ENCODE assay signal across 17 cellular contexts in the genomic region with DNA sequence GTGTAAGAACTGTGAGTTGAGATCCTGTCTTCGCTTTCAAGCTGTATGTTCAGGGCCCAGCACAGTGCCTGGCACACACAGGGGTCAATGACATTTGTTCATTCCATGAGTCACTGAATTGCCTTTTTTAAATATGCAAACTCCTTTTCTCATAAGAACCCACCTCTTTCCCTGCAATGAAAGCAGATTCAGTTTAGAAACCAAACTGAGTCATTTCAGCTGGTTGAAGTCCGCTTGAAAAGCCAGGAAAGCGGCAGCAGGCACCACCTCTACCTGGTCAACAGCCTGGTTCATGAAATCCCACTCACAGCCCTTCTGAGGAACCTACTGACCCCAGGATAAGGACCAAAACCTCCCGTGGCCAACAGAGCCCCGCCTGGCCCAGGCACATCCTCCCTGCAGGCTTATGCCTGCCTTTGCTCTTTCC. TPM values are rescaled to one million over a fixed set of nuclear protein-coding genes. Genes with fewer than 3 reads are reported as not detected.
DNase-seq lines count a peak whose midpoint lies in the region; ATAC-seq lines count a peak whose summit lies in the region.
"Had no signal": no experiment of that assay in that cellular context is flagged by ENCODE, and none has a peak within 500 bp of the region (broad histone marks: within the 10 kb centered on the region; RNA-seq: fewer than 3 reads in every experiment).

No MANE protein-coding gene starts in this region.

- H3K27ac Mint-ChIP-seq in activated T-cell treated with anti-CD3 and anti-CD28 coated beads, Interleukin-2, amount 50 U/mL, for 24 hours: peak overlapping the region; percentile 72
- peak overlapping the region; percentile 27 for H3K27ac Mint-ChIP-seq in T-helper 1 cell treated with Interleukin-12 subunit alpha and Interleukin-12 subunit beta and Interleukin-4 antibody, amounts not matched to agents 30 μg/mL and 1 μg/mL, for 36 hours

- DNase-seq in activated T-cell treated with anti-CD3 and anti-CD28 coated beads, Interleukin-2, amount 50 U/mL, for 24 hours: no peak
- DNase-seq in activated T-cell treated with anti-CD3 and anti-CD28 coated beads, Interleukin-2, amount 50 U/mL, for 1 hour: no peak
- DNase-seq in renal cortical epithelial cell (ENCODE audit: low read depth) (peak; percentile 13), D341Med (ENCODE audit: low spot score) (no peak)
- DNase-seq: Caco-2, DMS53, GM23248, NCI-H1436, NCI-H2029 treated with DMSO at 0.1 percent for 48 hours, NCI-H510A, RPMI8226 had no signal

- no peaks in the 10 kb centered on the region for H3K9me3 Mint-ChIP-seq in activated T-cell treated with anti-CD3 and anti-CD28 coated beads, Interleukin-2, amount 50 U/mL, for 24 hours
- no peaks in the 10 kb centered on the region for H3K9me3 Mint-ChIP-seq in T-helper 1 cell treated with Interleukin-12 subunit alpha and Interleukin-12 subunit beta and Interleukin-4 antibody, amounts not matched to agents 30 μg/mL and 1 μg/mL, for 36 hours

- H3K36me3 Mint-ChIP-seq in activated T-cell treated with anti-CD3 and anti-CD28 coated beads, Interleukin-2, amount 50 U/mL, for 24 hours (ENCODE audit: low read depth): no peaks in the 10 kb centered on the region
- no peaks in the 10 kb centered on the region for H3K36me3 Mint-ChIP-seq in T-helper 1 cell treated with Interleukin-12 subunit alpha and Interleukin-12 subunit beta and Interleukin-4 antibody, amounts not matched to agents 30 μg/mL and 1 μg/mL, for 36 hours (ENCODE audit: low read depth)
- H3K36me3 Mint-ChIP-seq: CD14-positive monocyte had no signal

- H3K4me3 Mint-ChIP-seq in activated T-cell treated with anti-CD3 and anti-CD28 coated beads, Interleukin-2, amount 50 U/mL, for 24 hours: no peak overlapping the region
- H3K4me3 Mint-ChIP-seq in T-helper 1 cell treated with Interleukin-12 subunit alpha and Interleukin-12 subunit beta and Interleukin-4 antibody, amounts not matched to agents 30 μg/mL and 1 μg/mL, for 36 hours: no peak overlapping the region
- H3K4me3 Mint-ChIP-seq: CD14-positive monocyte had no signal

- H3K4me1 Mint-ChIP-seq in activated T-cell treated with anti-CD3 and anti-CD28 coated beads, Interleukin-2, amount 50 U/mL, for 24 hours (ENCODE audit: low read depth): peaks cover 35% of the 10 kb centered on the region
- H3K4me1 Mint-ChIP-seq in T-helper 1 cell treated with Interleukin-12 subunit alpha and Interleukin-12 subunit beta and Interleukin-4 antibody, amounts not matched to agents 30 μg/mL and 1 μg/mL, for 36 hours (ENCODE audit: low read depth): peaks cover 20% of the 10 kb centered on the region

- peak; percentile 50 for ATAC-seq in GM19463 (IDR thresholded peaks at IDR 0.05; ENCODE audit: unreplicated experiment)
- ATAC-seq in activated CD4-positive, CD25-positive, alpha-beta regulatory T cell treated with anti-CD3 and anti-CD28 coated beads, Interleukin-2, amount 50 U/mL, for 24 hours: no peak
- no peak for ATAC-seq in HG03108 (IDR thresholded peaks at IDR 0.05; ENCODE audit: unreplicated experiment)
- ATAC-seq: K562 had no signal

- no peaks in the 10 kb centered on the region for H3K27me3 Mint-ChIP-seq in activated T-cell treated with anti-CD3 and anti-CD28 coated beads, Interleukin-2, amount 50 U/mL, for 24 hours
- H3K27me3 Mint-ChIP-seq in T-helper 1 cell treated with Interleukin-12 subunit alpha and Interleukin-12 subunit beta and Interleukin-4 antibody, amounts not matched to agents 30 μg/mL and 1 μg/mL, for 36 hours (ENCODE audit: low read depth): no peaks in the 10 kb centered on the region

RNA-seq across cellular contexts. Expression of a gene that starts 4.5 kb away (rescaled TPM):
- total RNA-seq in renal cortical epithelial cell: not detected in 2 replicates
- total RNA-seq: Caco-2, GM23248, K562 had no signal

RNA-seq across cellular contexts. Expression of a gene that starts 46.4 kb away (rescaled TPM):
- total RNA-seq in renal cortical epithelial cell: 7.8 and 22.3 TPM in 2 replicates
